In genomic region chr2:53233759-53234547, GRCh38 we compare ENCODE assay signal across 30 cellular contexts.
DNase-seq lines count a peak whose midpoint lies in the region; ATAC-seq, FAIRE-seq and TF ChIP-seq lines count a peak whose summit lies in the region.
"Had no signal": no experiment of that assay in that cellular context is flagged by ENCODE, and none has a peak within 500 bp of the region (broad histone marks: within the 10 kb centered on the region; RNA-seq: fewer than 3 reads in every experiment).

No MANE protein-coding gene starts in this region.

- H3K4me3 ChIP-seq in Jurkat, Clone E6-1 (ENCODE audit: low read length), result no peak overlapping the region
- no peak overlapping the region for H3K4me3 ChIP-seq in body of pancreas
- no peak overlapping the region for H3K4me3 ChIP-seq in pancreas
- H3K4me3 ChIP-seq: BLaER1, Peyer's patch, SJSA1, testis had no signal

- peak; percentile 53 for DNase-seq in NCI-H510A treated with DMSO at 0.1 percent for 48 hours (lab: John Stamatoyannopoulos, UW)
- no peak for DNase-seq in NCI-H510A (lab: John Stamatoyannopoulos, UW)
- peak; percentile 14 for DNase-seq in Jurkat, Clone E6-1 (ENCODE audit: low read depth, low spot score)
- peak in 1 of 4 donors; percentile 21 for DNase-seq in body of pancreas
- no peak for DNase-seq in pancreas
- DNase-seq in HFFc6, result no peak
- DNase-seq in activated CD4-positive, alpha-beta T cell treated with anti-CD3 and anti-CD28 coated beads for 1 hour, result no peak
- DNase-seq: ACHN; activated CD8-positive, alpha-beta T cell treated with anti-CD3 and anti-CD28 coated beads, Interleukin-2, amount 10 ng/mL, durations not matched to agents 7 days and 5 days; activated effector memory CD4-positive, alpha-beta T cell treated with Interleukin-2 at 50 U/mL for 16 hours; activated naive CD8-positive, alpha-beta T cell treated with anti-CD3 and anti-CD28 coated beads, Interleukin-2, amount 10 ng/mL, durations not matched to agents 7 days and 5 days; activated T-cell treated with anti-CD3 and anti-CD28 coated beads for 4 hours; kidney glomerular epithelial cell; mammary epithelial cell; NCI-H1092; NCI-H226; NK-92 treated with Interleukin-12 subunit alpha and Interleukin-12 subunit beta, amount 100 ng/mL, for 24 hours; Peyer's patch; right cardiac atrium; stimulated activated CD4-positive, alpha-beta T cell treated with anti-CD3 and anti-CD28 coated beads, Interleukin-12 subunit alpha, Interleukin-12 subunit beta, amount 100 ng/mL, for 4 hours; stimulated activated CD4-positive, alpha-beta T cell treated with anti-CD3 and anti-CD28 coated beads, Interleukin-4, amount 100 ng/mL, for 24 hours; stimulated activated naive CD4-positive, alpha-beta T cell; T-helper 1 cell; testis had no signal

- H3K9me3 ChIP-seq in body of pancreas, result no peaks in the 10 kb centered on the region
- no peaks in the 10 kb centered on the region for H3K9me3 ChIP-seq in pancreas
- H3K9me3 ChIP-seq: Peyer's patch, testis had no signal

- H3K27me3 ChIP-seq in body of pancreas, result no peaks in the 10 kb centered on the region
- no peaks in the 10 kb centered on the region for H3K27me3 ChIP-seq in pancreas
- H3K27me3 ChIP-seq: BLaER1, Peyer's patch, SJSA1, testis had no signal

- H3K27ac Mint-ChIP-seq in HFFc6, result no peak overlapping the region
- H3K27ac Mint-ChIP-seq: activated CD8-positive, alpha-beta T cell treated with anti-CD3 and anti-CD28 coated beads, Interleukin-2, amount 10 ng/mL, durations not matched to agents 7 days and 5 days; activated naive CD8-positive, alpha-beta T cell treated with anti-CD3 and anti-CD28 coated beads, Interleukin-2, amount 10 ng/mL, durations not matched to agents 7 days and 5 days had no signal

- H3K27ac ChIP-seq in body of pancreas, result peak overlapping the region in 3 of 4 donors; percentile 3 to 49 (median 41)
- peak overlapping the region in 1 of 4 donors; percentile 26 for H3K27ac ChIP-seq in pancreas
- H3K27ac ChIP-seq: BLaER1, Peyer's patch, SJSA1, testis had no signal

- no peak overlapping the region for H3K4me3 Mint-ChIP-seq in HFFc6
- H3K4me3 Mint-ChIP-seq: activated CD8-positive, alpha-beta T cell treated with anti-CD3 and anti-CD28 coated beads, Interleukin-2, amount 10 ng/mL, durations not matched to agents 7 days and 5 days; activated naive CD8-positive, alpha-beta T cell treated with anti-CD3 and anti-CD28 coated beads, Interleukin-2, amount 10 ng/mL, durations not matched to agents 7 days and 5 days had no signal

- TF ChIP-seq POLR2A in body of pancreas (IDR thresholded peaks at IDR 0.05), result no peak

- no peak for FAIRE-seq in pancreas (lab: Jason Lieb, UNC)
- FAIRE-seq: endothelial cell of umbilical vein, GM12891, urothelium cell line had no signal

- peaks cover 6% of the 10 kb centered on the region; the same call in 1 of the 2 replicates for H3K9me3 Mint-ChIP-seq in HFFc6
- H3K9me3 Mint-ChIP-seq: activated naive CD8-positive, alpha-beta T cell treated with anti-CD3 and anti-CD28 coated beads, Interleukin-2, amount 10 ng/mL, durations not matched to agents 7 days and 5 days had no signal

- H3K36me3 ChIP-seq in body of pancreas (replicated peaks in 1 of 2; ENCODE audit: insufficient read depth in 1 of 2, low read depth in 2 of 2) (no peaks in the 10 kb centered on the region), pancreas (no peaks in the 10 kb centered on the region)
- H3K36me3 ChIP-seq: BLaER1, Peyer's patch, SJSA1 had no signal

- WGBS in body of pancreas, 2 donors, result 46 to 53% methylated on average over 4 of the region's 4 CpGs
- WGBS in pancreas, 2 donors, result 52 to 59% methylated on average over 4 of the region's 4 CpGs

- H3K4me1 ChIP-seq in body of pancreas, result peaks cover 17% of the 10 kb centered on the region
- H3K4me1 ChIP-seq in pancreas, result peaks cover 0 to 4% (median 0%) of the 10 kb centered on the region in 3 donors
- H3K4me1 ChIP-seq: Peyer's patch, SJSA1, testis had no signal

- no peaks in the 10 kb centered on the region for H3K4me1 Mint-ChIP-seq in HFFc6 (ENCODE audit: low read depth)
- H3K4me1 Mint-ChIP-seq: activated naive CD8-positive, alpha-beta T cell treated with anti-CD3 and anti-CD28 coated beads, Interleukin-2, amount 10 ng/mL, durations not matched to agents 7 days and 5 days had no signal

- ATAC-seq in body of pancreas, result peak; percentile 27
- ATAC-seq in pancreas, result peak in 3 of 4 donors; percentile 52 to 75 (median 72)
- no peak for ATAC-seq in GM19455 (IDR thresholded peaks at IDR 0.05; ENCODE audit: unreplicated experiment)
- ATAC-seq: activated CD8-positive, alpha-beta T cell treated with anti-CD3 and anti-CD28 coated beads, Interleukin-2, amount 10 ng/mL, durations not matched to agents 7 days and 5 days; right cardiac atrium had no signal

- intact Hi-C loops in body of pancreas (cut with DNase I) (no loop called here), pancreas (cut with DNase I) (no loop called here)

- H3K36me3 Mint-ChIP-seq in HFFc6 (ENCODE audit: low read depth), result peaks cover 9% of the 10 kb centered on the region; the same call in 1 of the 2 replicates
- H3K36me3 Mint-ChIP-seq: activated naive CD8-positive, alpha-beta T cell treated with anti-CD3 and anti-CD28 coated beads, Interleukin-2, amount 10 ng/mL, durations not matched to agents 7 days and 5 days had no signal

- H3K27me3 Mint-ChIP-seq in HFFc6 (ENCODE audit: insufficient read depth), result no peaks in the 10 kb centered on the region; the same call in none of the 2 replicates
- H3K27me3 Mint-ChIP-seq: activated naive CD8-positive, alpha-beta T cell treated with anti-CD3 and anti-CD28 coated beads, Interleukin-2, amount 10 ng/mL, durations not matched to agents 7 days and 5 days had no signal

- no peak for TF ChIP-seq CTCF in body of pancreas (IDR thresholded peaks at IDR 0.05)
- TF ChIP-seq CTCF in pancreas (IDR thresholded peaks at IDR 0.05), result no peak
- no peak for TF ChIP-seq CTCF in HFFc6 (IDR thresholded peaks at IDR 0.05)

Comparison
In these comparisons a context has a peak if more than half of its experiments do, and no peak if none do; other contexts are left out.
1. DNase-seq: peak in NCI-H510A treated with DMSO at 0.1 percent for 48 hours (single experiment) and Jurkat, Clone E6-1 (single experiment); none in NCI-H510A (single experiment), pancreas (0 of 6), HFFc6 (single experiment) and activated CD4-positive, alpha-beta T cell treated with anti-CD3 and anti-CD28 coated beads for 1 hour (single experiment).